20 cellular contexts compared by ENCODE assay signal in genomic region chr6:153214439-153214838, GRCh38.
"Had no signal": no experiment of that assay in that cellular context is flagged by ENCODE, and none has a peak within 500 bp of the region (broad histone marks: within the 10 kb centered on the region; RNA-seq: fewer than 3 reads in every experiment).

No MANE protein-coding gene starts in this region.

- H3K9ac ChIP-seq: neural progenitor cell had no signal

- DNase-seq: activated CD4-positive, alpha-beta memory T cell treated with anti-CD3 and anti-CD28 coated beads for 36 hours; activated CD4-positive, alpha-beta T cell treated with anti-CD3 and anti-CD28 coated beads, Interleukin-2, amount 10 ng/mL, durations not matched to agents 24 days and 14 days; activated CD4-positive, CD25-positive, alpha-beta regulatory T cell treated with anti-CD3 and anti-CD28 coated beads, Interleukin-2, amount 50 U/mL, for 72 hours; activated CD8-positive, alpha-beta memory T cell treated with anti-CD3 and anti-CD28 coated beads, Interleukin-2, amount 50 U/mL, for 48 hours; activated T-cell treated with anti-CD3 and anti-CD28 coated beads, Interleukin-2, amount 50 U/mL, for 24 hours; effector CD8-positive, alpha-beta T cell; erythroblast; glutamatergic neuron; islet precursor cell; left ventricle myocardium inferior; natural killer cell; posterior cingulate gyrus; right cardiac atrium; stimulated activated CD4-positive, alpha-beta T cell treated with anti-CD3 and anti-CD28 coated beads, Interleukin-2, amount 100 ng/mL, for 48 hours; stimulated activated naive CD4-positive, alpha-beta T cell treated with Interleukin-2 at 50 U/mL for 16 hours; T-helper 2 cell had no signal

- H3K36me3 ChIP-seq: left ventricle myocardium inferior, neural progenitor cell, tibial nerve had no signal

- H3K27me3 ChIP-seq: neural progenitor cell, tibial nerve had no signal

- H3K27ac ChIP-seq: left ventricle myocardium inferior, neural progenitor cell, tibial nerve had no signal

- H3K4me1 ChIP-seq: left ventricle myocardium inferior, tibial nerve had no signal

- FAIRE-seq: bronchial epithelial cell, frontal cortex had no signal

- H3K4me3 ChIP-seq: left ventricle myocardium inferior, neural progenitor cell, tibial nerve had no signal

- ATAC-seq: natural killer cell had no signal

- H3K4me2 ChIP-seq: neural progenitor cell had no signal

- H3K9me3 ChIP-seq: tibial nerve had no signal
